In the genomic region with DNA sequence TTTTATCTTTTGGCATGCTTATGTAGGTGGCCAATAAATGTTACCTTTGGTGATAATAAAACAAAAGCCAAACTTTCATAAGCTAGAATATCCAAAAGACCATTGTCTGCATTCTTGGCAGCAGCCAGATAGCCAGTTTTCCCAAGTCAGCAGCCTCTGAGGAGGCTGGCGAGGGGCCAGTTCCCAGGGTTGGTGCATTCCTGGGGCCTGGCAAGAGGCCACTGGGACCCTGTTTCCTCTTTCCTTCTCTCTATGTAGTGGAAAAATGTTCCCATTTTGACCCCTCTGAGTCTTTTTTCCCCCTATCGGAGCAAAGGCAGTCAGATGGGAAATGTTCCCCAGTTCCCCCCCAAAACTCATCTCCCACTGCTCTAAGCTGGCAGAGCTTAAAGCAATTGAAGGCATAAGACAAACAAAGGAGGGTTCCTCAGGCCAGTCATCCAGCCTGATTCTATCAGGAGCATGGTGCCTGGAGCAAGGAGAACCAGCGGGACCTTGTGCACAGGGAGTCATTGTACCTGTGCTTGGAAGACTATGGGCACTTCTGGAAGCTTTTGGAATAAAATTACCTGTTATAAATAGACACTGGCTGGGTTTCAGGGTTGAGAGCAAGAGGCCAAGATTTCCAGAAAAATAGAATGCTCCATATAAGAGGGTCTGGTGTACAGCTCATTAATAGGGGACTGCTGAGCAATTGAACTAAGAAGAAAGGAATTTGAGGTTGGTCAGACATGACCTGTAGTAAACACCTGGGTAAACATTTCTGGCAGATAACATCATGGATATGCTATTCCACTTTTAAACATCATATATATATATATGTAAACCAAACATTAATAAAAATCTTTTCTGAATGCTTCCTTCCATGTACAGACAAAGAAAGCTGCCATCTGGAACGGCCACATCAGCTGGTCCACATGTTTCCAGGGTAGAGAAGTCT, we compare ENCODE assay signal across 12 cellular contexts.
DNase-seq lines count a peak whose midpoint lies in the region; ATAC-seq and TF ChIP-seq lines count a peak whose summit lies in the region.
"Had no signal": no experiment of that assay in that cellular context is flagged by ENCODE, and none has a peak within 500 bp of the region (broad histone marks: within the 10 kb centered on the region; RNA-seq: fewer than 3 reads in every experiment).

No MANE protein-coding gene starts in this region.

- H3K4me1 ChIP-seq in RWPE2 (ENCODE audit: insufficient read depth, poor library complexity, severe bottlenecking): peaks cover 18% of the 10 kb centered on the region
- no peaks in the 10 kb centered on the region for H3K4me1 ChIP-seq in CD4-positive, alpha-beta memory T cell (ENCODE audit: insufficient read depth, low read length)
- H3K4me1 ChIP-seq: SJCRH30 had no signal

- H3K36me3 Mint-ChIP-seq in osteocyte (ENCODE audit: unreplicated experiment): no peaks in the 10 kb centered on the region
- H3K36me3 Mint-ChIP-seq in CD4-positive, alpha-beta memory T cell: no peaks in the 10 kb centered on the region

- H3K27ac ChIP-seq in RWPE2 (ENCODE audit: poor library complexity, severe bottlenecking): peak overlapping the region; percentile 87
- H3K27ac ChIP-seq in CD4-positive, alpha-beta memory T cell (ENCODE audit: low read depth, low read length): no peak overlapping the region
- H3K27ac ChIP-seq: SJCRH30 had no signal

- in situ Hi-C loops in Caki2 (cut with HindIII; ENCODE audit: low pct_unique_long_range_greater_than_20kb, low sequenced_read_pairs): no loop called here

- DNase-seq in Caki2 (ENCODE audit: low read depth) (peak; percentile 17), RWPE2 (ENCODE audit: low spot score) (peak; percentile 73), fibroblast of peridontal ligament (ENCODE audit: extremely low read depth) (peak; percentile 56), osteocyte (ENCODE audit: extremely low spot score, unreplicated experiment) (no peak), NCI-H1417 (lab: John Stamatoyannopoulos, UW) (no peak), NCI-H1092 treated with DMSO at 0.1 percent for 48 hours (lab: John Stamatoyannopoulos, UW) (no peak)
- no peak for DNase-seq in CD4-positive, alpha-beta memory T cell
- DNase-seq: H7, NCI-H187 treated with DMSO at 0.1 percent for 48 hours, SJCRH30 had no signal

- peaks cover 13% of the 10 kb centered on the region for H3K27me3 Mint-ChIP-seq in osteocyte (ENCODE audit: unreplicated experiment)
- no peaks in the 10 kb centered on the region for H3K27me3 Mint-ChIP-seq in CD4-positive, alpha-beta memory T cell
- H3K27me3 Mint-ChIP-seq: dendritic cell treated with granulocyte-macrophage colony-stimulating factor and Interleukin-4, amounts not matched to agents 40 ng/mL and 50 ng/mL, for 4 days had no signal

- H3K36me3 ChIP-seq in RWPE2 (ENCODE audit: low read depth): no peaks in the 10 kb centered on the region
- no peaks in the 10 kb centered on the region for H3K36me3 ChIP-seq in CD4-positive, alpha-beta memory T cell (ENCODE audit: insufficient read depth, low read length)
- H3K36me3 ChIP-seq: SJCRH30 had no signal

- H3K4me3 ChIP-seq in RWPE2 (ENCODE audit: severe bottlenecking): no peak overlapping the region
- H3K4me3 ChIP-seq in CD4-positive, alpha-beta memory T cell (ENCODE audit: low read length in 2 of 2): no peak overlapping the region
- H3K4me3 ChIP-seq: SJCRH30 had no signal

- POLR2A ChIA-PET in CD4-positive, alpha-beta memory T cell (lab: Charles Lee; ENCODE audit: partially characterized antibody): no interaction called here

- intact Hi-C loops in CD4-positive, alpha-beta memory T cell (cut with micrococcal nuclease): no loop called here

- CTCF ChIA-PET in CD4-positive, alpha-beta memory T cell (lab: Charles Lee; ENCODE audit: partially characterized antibody): no interaction called here

- H3K27me3 ChIP-seq in RWPE2 (ENCODE audit: insufficient read depth, poor library complexity, severe bottlenecking): no peaks in the 10 kb centered on the region
- no peaks in the 10 kb centered on the region for H3K27me3 ChIP-seq in CD4-positive, alpha-beta memory T cell (ENCODE audit: insufficient read depth, low read length)
- H3K27me3 ChIP-seq: SJCRH30 had no signal

- TF ChIP-seq CTCF in RWPE2 (IDR thresholded peaks at IDR 0.05; ENCODE audit: poor library complexity, severe bottlenecking): no peak
- no peak for TF ChIP-seq CTCF in osteocyte (IDR thresholded peaks at IDR 0.05)

- ATAC-seq in RWPE2 (ENCODE audit: low read depth) (peak; percentile 90), GM18873 (IDR thresholded peaks at IDR 0.05; ENCODE audit: low FRiP score, unreplicated experiment) (no peak)

- H3K4me1 Mint-ChIP-seq in osteocyte (ENCODE audit: unreplicated experiment): peaks cover 24% of the 10 kb centered on the region
- no peaks in the 10 kb centered on the region for H3K4me1 Mint-ChIP-seq in CD4-positive, alpha-beta memory T cell

- H3K9me3 Mint-ChIP-seq in osteocyte (ENCODE audit: unreplicated experiment): no peaks in the 10 kb centered on the region
- peaks cover 0 to 4% (median 0%) of the 10 kb centered on the region in 8 donors for H3K9me3 Mint-ChIP-seq in CD4-positive, alpha-beta memory T cell
- H3K9me3 Mint-ChIP-seq: dendritic cell treated with granulocyte-macrophage colony-stimulating factor and Interleukin-4, amounts not matched to agents 40 ng/mL and 50 ng/mL, for 4 days had no signal

- no peaks in the 10 kb centered on the region for H3K9me3 ChIP-seq in RWPE2 (ENCODE audit: severe bottlenecking)
- H3K9me3 ChIP-seq in CD4-positive, alpha-beta memory T cell (ENCODE audit: control insufficient read depth in 1 of 2, low read length in 2 of 2): no peaks in the 10 kb centered on the region
- H3K9me3 ChIP-seq: SJCRH30 had no signal

- no peak overlapping the region for H3K4me3 Mint-ChIP-seq in osteocyte (ENCODE audit: unreplicated experiment)
- H3K4me3 Mint-ChIP-seq in CD4-positive, alpha-beta memory T cell: no peak overlapping the region
- H3K4me3 Mint-ChIP-seq: dendritic cell treated with granulocyte-macrophage colony-stimulating factor and Interleukin-4, amounts not matched to agents 40 ng/mL and 50 ng/mL, for 4 days had no signal

- H3K27ac Mint-ChIP-seq in osteocyte (ENCODE audit: unreplicated experiment): peak overlapping the region; percentile 71
- no peak overlapping the region for H3K27ac Mint-ChIP-seq in CD4-positive, alpha-beta memory T cell
- H3K27ac Mint-ChIP-seq: dendritic cell treated with granulocyte-macrophage colony-stimulating factor and Interleukin-4, amounts not matched to agents 40 ng/mL and 50 ng/mL, for 4 days had no signal

Comparison
In these comparisons a context has a peak if more than half of its experiments do, and no peak if none do; other contexts are left out.
1. DNase-seq: peak in Caki2 (single experiment), RWPE2 (single experiment) and fibroblast of peridontal ligament (single experiment); none in osteocyte (single experiment), NCI-H1417 (0 of 3), CD4-positive, alpha-beta memory T cell (0 of 5) and NCI-H1092 treated with DMSO at 0.1 percent for 48 hours (single experiment).